8 cellular contexts compared by ENCODE assay signal in genomic region chr18:22933958-22934423, GRCh38. TPM values are rescaled to one million over a fixed set of nuclear protein-coding genes. Genes with fewer than 3 reads are reported as not detected.
DNase-seq lines count a peak whose midpoint lies in the region; FAIRE-seq and TF ChIP-seq lines count a peak whose summit lies in the region.

No MANE protein-coding gene starts in this region.

- H3K36me3 Mint-ChIP-seq in mesothelial cell of epicardium: peaks cover 6% of the 10 kb centered on the region

- H3K4me3 Mint-ChIP-seq in mesothelial cell of epicardium: peak overlapping the region; percentile 70

- TF ChIP-seq CTCF in AG04449 (IDR thresholded peaks at IDR 0.05; ENCODE audit: insufficient read depth, low read length, missing control alignments): no peak
- TF ChIP-seq CTCF in HL-60 (IDR thresholded peaks at IDR 0.05; ENCODE audit: insufficient read depth, low read length): no peak
- no peak for TF ChIP-seq CTCF in astrocyte of the spinal cord (IDR thresholded peaks at IDR 0.05; ENCODE audit: low read depth, low read length)
- no peak for TF ChIP-seq CTCF in mesothelial cell of epicardium (IDR thresholded peaks at IDR 0.05; ENCODE audit: unreplicated experiment)

- POLR2A ChIA-PET in AG04449 (lab: Yijun Ruan, JAX): interaction anchor here (1.1 kb wide), 1 partner anchor 32 kb away, joined by 3 read pairs; no protein-coding TSS in a partner anchor

- CTCF ChIA-PET in AG04449 (lab: Yijun Ruan, JAX): interaction anchor here (1.1 to 1.2 kb wide), 2 partner anchors 10 to 50 kb away, joined by 4 read pairs; no protein-coding TSS in a partner anchor

- in situ Hi-C loops in astrocyte of the spinal cord (cut with HindIII; ENCODE audit: low sequenced_read_pairs) (no loop called here), KBM-7 (cut with MboI; ENCODE audit: low pct_unique_long_range_greater_than_20kb, low sequenced_read_pairs) (no loop called here)

- no peaks in the 10 kb centered on the region for H3K27me3 ChIP-seq in HL-60 (ENCODE audit: insufficient read depth, poor library complexity, severe bottlenecking)

- no peak for DNase-seq in AG04449 (ENCODE audit: low read depth, low spot score)
- no peak for DNase-seq in GM19239 (ENCODE audit: insufficient read length, low spot score)
- DNase-seq in HL-60 (ENCODE audit: low read depth in 1 of 2, low spot score in 1 of 2): no peak
- no peak for DNase-seq in astrocyte of the spinal cord (ENCODE audit: low read depth, low spot score)
- no peak for DNase-seq in mesothelial cell of epicardium (ENCODE audit: low spot score in 2 of 2, unreplicated experiment in 2 of 2)
- DNase-seq in NCI-H1694 (lab: John Stamatoyannopoulos, UW): no peak
- DNase-seq in activated gamma-delta T cell (lab: John Stamatoyannopoulos, UW): no peak
- no peak for DNase-seq in KBM-7

- H3K27me3 Mint-ChIP-seq in mesothelial cell of epicardium (ENCODE audit: low read depth): no peaks in the 10 kb centered on the region

- H3K27ac ChIP-seq in HL-60 (replicated peaks): peak overlapping the region; percentile 96

- FAIRE-seq in GM19239 (lab: Jason Lieb, UNC): peak; percentile 47

- no peaks in the 10 kb centered on the region for H3K9me3 Mint-ChIP-seq in mesothelial cell of epicardium

- peak overlapping the region; percentile 97 for H3K27ac Mint-ChIP-seq in mesothelial cell of epicardium

- peaks cover 20% of the 10 kb centered on the region for H3K4me1 Mint-ChIP-seq in mesothelial cell of epicardium

- H3K4me3 ChIP-seq in AG04449 (ENCODE audit: low read depth, low read length): peak overlapping the region; percentile 78
- H3K4me3 ChIP-seq in HL-60 (replicated peaks; ENCODE audit: insufficient read depth, low read length): peak overlapping the region; percentile 67
- H3K4me3 ChIP-seq in astrocyte of the spinal cord (ENCODE audit: low read depth, low read length): peak overlapping the region; percentile 83

RNA-seq across cellular contexts. Expression of gene RBBP8, which starts 0.9 kb away (rescaled TPM):
- 29.4 to 31.6 TPM (median 29.8 TPM) in 3 replicates for total RNA-seq in mesothelial cell of epicardium
